Comparison of ENCODE assay signal across 17 cellular contexts in genomic region chr17:73338050-73338491, GRCh38. TPM values are rescaled to one million over a fixed set of nuclear protein-coding genes. Genes with fewer than 3 reads are reported as not detected.
DNase-seq lines count a peak whose midpoint lies in the region; ATAC-seq and TF ChIP-seq lines count a peak whose summit lies in the region.
"Had no signal": no experiment of that assay in that cellular context is flagged by ENCODE, and none has a peak within 500 bp of the region (broad histone marks: within the 10 kb centered on the region; RNA-seq: fewer than 3 reads in every experiment).

No MANE protein-coding gene starts in this region.

- H3F3A ChIP-seq in GM23248 (ENCODE audit: insufficient read depth): peaks cover 25% of the 10 kb centered on the region

- no peaks in the 10 kb centered on the region for H3K79me2 ChIP-seq in GM23248 (ENCODE audit: insufficient read depth)
- H3K79me2 ChIP-seq: parathyroid adenoma had no signal

- H2AFZ ChIP-seq in GM23248: peak overlapping the region; percentile 78
- H2AFZ ChIP-seq: parathyroid adenoma had no signal

- in situ Hi-C loops in GM23248 (cut with MboI): no loop called here

- H3K9ac ChIP-seq in GM23248: peak overlapping the region; percentile 48
- H3K9ac ChIP-seq: parathyroid adenoma had no signal

- H3K27me3 ChIP-seq in GM23248 (replicated peaks; ENCODE audit: insufficient read depth): no peaks in the 10 kb centered on the region
- no peaks in the 10 kb centered on the region for H3K27me3 ChIP-seq in thoracic aorta (replicated peaks; ENCODE audit: insufficient read depth)

- H3K4me1 Mint-ChIP-seq in stimulated activated naive CD8-positive, alpha-beta T cell treated with anti-CD3 and anti-CD28 coated beads, Interleukin-15, amount 100 ng/mL, for 72 hours: no peaks in the 10 kb centered on the region
- H3K4me1 Mint-ChIP-seq: CD8-positive, alpha-beta memory T cell had no signal

- 16 to 20% methylated on average over 13 of the region's 13 CpGs for WGBS in GM23248 (ENCODE audit: low coverage in 1 of 2, low lambda C conversion rate in 2 of 2, missing lambda C conversion rate in 2 of 2), 2 experiments

- H3K36me3 ChIP-seq in GM23248 (ENCODE audit: low read depth) (no peaks in the 10 kb centered on the region), thoracic aorta (no peaks in the 10 kb centered on the region)

- H3K4me1 ChIP-seq in GM23248 (ENCODE audit: insufficient read depth) (peaks cover 41% of the 10 kb centered on the region), thoracic aorta (ENCODE audit: control insufficient read depth in 1 of 2, low read depth in 2 of 2) (peaks cover 17 to 54% of the 10 kb centered on the region in 2 donors)
- H3K4me1 ChIP-seq: parathyroid adenoma had no signal

- no peak for ATAC-seq in thoracic aorta (ENCODE audit: insufficient number of reproducible peaks, low FRiP score, low read depth)
- ATAC-seq in stimulated activated naive CD8-positive, alpha-beta T cell treated with anti-CD3 and anti-CD28 coated beads, Interleukin-15, amount 100 ng/mL, for 72 hours: no peak
- ATAC-seq: activated CD8-positive, alpha-beta memory T cell treated with anti-CD3 and anti-CD28 coated beads, Interleukin-2, amount 10 ng/mL, durations not matched to agents 7 days and 5 days; GM12878 had no signal

- no peaks in the 10 kb centered on the region for H3K27me3 Mint-ChIP-seq in stimulated activated naive CD8-positive, alpha-beta T cell treated with anti-CD3 and anti-CD28 coated beads, Interleukin-15, amount 100 ng/mL, for 72 hours
- H3K27me3 Mint-ChIP-seq: activated CD8-positive, alpha-beta memory T cell treated with anti-CD3 and anti-CD28 coated beads, Interleukin-2, amount 10 ng/mL, durations not matched to agents 7 days and 5 days; CD8-positive, alpha-beta memory T cell; type B pancreatic cell had no signal

- H3K4me3 ChIP-seq in GM23248 (peak overlapping the region; percentile 39), cardiac fibroblast (replicated peaks in 1 of 2; ENCODE audit: low read depth in 2 of 2, low read length in 2 of 2) (no peak overlapping the region), thoracic aorta (peak overlapping the region; percentile 56)
- H3K4me3 ChIP-seq: GM12878 had no signal

- H3K4me3 Mint-ChIP-seq in stimulated activated naive CD8-positive, alpha-beta T cell treated with anti-CD3 and anti-CD28 coated beads, Interleukin-15, amount 100 ng/mL, for 72 hours: no peak overlapping the region
- H3K4me3 Mint-ChIP-seq: activated CD8-positive, alpha-beta memory T cell treated with anti-CD3 and anti-CD28 coated beads, Interleukin-2, amount 10 ng/mL, durations not matched to agents 7 days and 5 days; CD8-positive, alpha-beta memory T cell had no signal

- H4K20me1 ChIP-seq in GM23248 (ENCODE audit: insufficient read depth): no peaks in the 10 kb centered on the region

- H3K9me2 ChIP-seq in GM23248 (ENCODE audit: insufficient read depth): no peaks in the 10 kb centered on the region

- H3K9me3 Mint-ChIP-seq in stimulated activated naive CD8-positive, alpha-beta T cell treated with anti-CD3 and anti-CD28 coated beads, Interleukin-15, amount 100 ng/mL, for 72 hours: no peaks in the 10 kb centered on the region
- H3K9me3 Mint-ChIP-seq: CD8-positive, alpha-beta memory T cell; type B pancreatic cell had no signal

- peak; percentile 76 for DNase-seq in GM23248
- peak; percentile 28 to 36 for DNase-seq in cardiac fibroblast (ENCODE audit: low read depth in 2 of 2)
- peak; percentile 68 for DNase-seq in left kidney (ENCODE audit: low read depth, low spot score)
- DNase-seq in thoracic aorta (ENCODE audit: low spot score): peak; percentile 38
- no peak for DNase-seq in stimulated activated CD4-positive, alpha-beta T cell treated with anti-CD3 and anti-CD28 coated beads, Interleukin-12 subunit alpha, Interleukin-12 subunit beta, amount 100 ng/mL, for 4 hours
- no peak for DNase-seq in UCSD-AML1 (lab: John Stamatoyannopoulos, UW; ENCODE audit: unreplicated experiment)
- no peak for DNase-seq in HuH-7 (ENCODE audit: low spot score)
- no peak for DNase-seq in stimulated activated naive CD8-positive, alpha-beta T cell treated with anti-CD3 and anti-CD28 coated beads, Interleukin-15, amount 100 ng/mL, for 72 hours
- DNase-seq: activated CD8-positive, alpha-beta memory T cell treated with anti-CD3 and anti-CD28 coated beads, Interleukin-2, amount 10 ng/mL, durations not matched to agents 7 days and 5 days; CD8-positive, alpha-beta memory T cell; KG1; kidney glomerular epithelial cell; NCI-H1930; T-helper 2 cell had no signal

- peak overlapping the region; percentile 47 for H3K4me2 ChIP-seq in GM23248 (ENCODE audit: unreplicated experiment)

- TF ChIP-seq CTCF in cardiac fibroblast (IDR thresholded peaks at IDR 0.05; ENCODE audit: low read depth, low read length) (no peak), thoracic aorta (IDR thresholded peaks at IDR 0.05) (no peak)

- H3K9me3 ChIP-seq in GM23248 (ENCODE audit: low read depth) (no peaks in the 10 kb centered on the region), thoracic aorta (no peaks in the 10 kb centered on the region)

- H3K27ac Mint-ChIP-seq in stimulated activated naive CD8-positive, alpha-beta T cell treated with anti-CD3 and anti-CD28 coated beads, Interleukin-15, amount 100 ng/mL, for 72 hours: no peak overlapping the region
- H3K27ac Mint-ChIP-seq: activated CD8-positive, alpha-beta memory T cell treated with anti-CD3 and anti-CD28 coated beads, Interleukin-2, amount 10 ng/mL, durations not matched to agents 7 days and 5 days; type B pancreatic cell had no signal

- H3K27ac ChIP-seq in GM23248: 0 out of 2 replicates have a peak overlapping the region, but pooled peaks have one; percentile 24
- H3K27ac ChIP-seq in thoracic aorta: peak overlapping the region; percentile 77 to 88
- H3K27ac ChIP-seq: parathyroid adenoma had no signal

RNA-seq across cellular contexts. Expression of gene CDC42EP4, which starts 26.3 kb away (rescaled TPM):
- 30.6 and 34.6 TPM in 2 replicates for total RNA-seq in GM23248 (2014; rRNA removed; shearing (Covaris generic))
- polyA plus RNA-seq in GM23248 (2016; fragmentation: Nextera tagmentation; extraction: Ambion mirVana): 31.2 and 35.4 TPM in 2 replicates
- total RNA-seq in thoracic aorta: 100 to 1,000 TPM in 1 of 2 donors, 10 to 100 TPM in 1; 73.8 to 134 TPM

Comparison
In these comparisons a context has a peak if more than half of its experiments do, and no peak if none do; other contexts are left out.
1. DNase-seq: peak in GM23248 (single experiment), cardiac fibroblast (2 of 2), left kidney (single experiment) and thoracic aorta (single experiment); none in stimulated activated CD4-positive, alpha-beta T cell treated with anti-CD3 and anti-CD28 coated beads, Interleukin-12 subunit alpha, Interleukin-12 subunit beta, amount 100 ng/mL, for 4 hours (single experiment), UCSD-AML1 (single experiment), HuH-7 (single experiment) and stimulated activated naive CD8-positive, alpha-beta T cell treated with anti-CD3 and anti-CD28 coated beads, Interleukin-15, amount 100 ng/mL, for 72 hours (0 of 2).
2. H3K4me3 ChIP-seq: peak in GM23248 (single experiment) and thoracic aorta (single experiment); none in cardiac fibroblast (0 of 2).